16 cellular contexts compared by ENCODE assay signal in genomic region chr12:69834566-69834965, GRCh38. TPM values are rescaled to one million over a fixed set of nuclear protein-coding genes. Genes with fewer than 3 reads are reported as not detected.
DNase-seq lines count a peak whose midpoint lies in the region; FAIRE-seq and TF ChIP-seq lines count a peak whose summit lies in the region.
"Had no signal": no experiment of that assay in that cellular context is flagged by ENCODE, and none has a peak within 500 bp of the region (broad histone marks: within the 10 kb centered on the region; RNA-seq: fewer than 3 reads in every experiment).

No MANE protein-coding gene starts in this region.

- intact Hi-C loops in thyroid gland (cut with DNase I), result no loop called here
- intact Hi-C loops in mammary epithelial cell (cut with micrococcal nuclease), result no loop called here

- H3K27me3 Mint-ChIP-seq in neural progenitor cell (ENCODE audit: insufficient read depth, low read depth), result peaks cover 4% of the 10 kb centered on the region
- peaks cover 12% of the 10 kb centered on the region for H3K27me3 Mint-ChIP-seq in HFFc6 (ENCODE audit: insufficient read depth)

- H3K27ac ChIP-seq in VCaP (peak overlapping the region; percentile 93; the same call in 1 of the 2 replicates), duodenal mucosa (ENCODE audit: low read depth, low read length) (no peak overlapping the region), thyroid gland (peak overlapping the region in 2 of 3 donors; percentile 9 to 19), neural progenitor cell (no peak overlapping the region), mammary epithelial cell (ENCODE audit: insufficient read depth, low read depth, low read length) (no peak overlapping the region)

- no peaks in the 10 kb centered on the region for H4K20me1 ChIP-seq in neural progenitor cell (ENCODE audit: low read depth)
- no peaks in the 10 kb centered on the region for H4K20me1 ChIP-seq in mammary epithelial cell (ENCODE audit: insufficient read depth, low read length)

- H3K27ac Mint-ChIP-seq in neural progenitor cell, result no peak overlapping the region
- no peak overlapping the region for H3K27ac Mint-ChIP-seq in HFFc6
- H3K27ac Mint-ChIP-seq: CD4-positive, alpha-beta T cell; H9; IgD-negative memory B cell had no signal

- H3K9me3 Mint-ChIP-seq in neural progenitor cell (no peaks in the 10 kb centered on the region), HFFc6 (no peaks in the 10 kb centered on the region)
- H3K9me3 Mint-ChIP-seq: CD4-positive, alpha-beta T cell; H9; IgD-negative memory B cell had no signal

- TF ChIP-seq CTCF in VCaP (conservative IDR thresholded peaks at IDR 0.05), result no peak
- TF ChIP-seq CTCF in thyroid gland (IDR thresholded peaks at IDR 0.05), result no peak
- no peak for TF ChIP-seq CTCF in neural progenitor cell (IDR thresholded peaks at IDR 0.05)
- TF ChIP-seq CTCF in HFFc6 (IDR thresholded peaks at IDR 0.05), result no peak
- TF ChIP-seq CTCF in mammary epithelial cell (conservative IDR thresholded peaks at IDR 0.05 in 1 of 2, IDR thresholded peaks at IDR 0.05 in 1 of 2; ENCODE audit: extremely low read depth in 1 of 2, insufficient read depth in 1 of 2, low read depth in 1 of 2, low read length in 2 of 2), result no peak

- in situ Hi-C loops in mammary epithelial cell (cut with MboI; ENCODE audit: low sequenced_read_pairs in 2 of 2), result no loop called here

- H3K4me1 Mint-ChIP-seq in neural progenitor cell, result peaks cover 3% of the 10 kb centered on the region
- no peaks in the 10 kb centered on the region for H3K4me1 Mint-ChIP-seq in HFFc6 (ENCODE audit: low read depth)
- H3K4me1 Mint-ChIP-seq: IgD-negative memory B cell had no signal

- peak; percentile 64 for FAIRE-seq in islet of Langerhans (lab: Jason Lieb, UNC)
- FAIRE-seq: A204.1, H1, HepG2 had no signal

- peaks cover 45 to 72% of the 10 kb centered on the region in 2 donors for H3K4me1 ChIP-seq in duodenal mucosa (ENCODE audit: control insufficient read depth in 1 of 2, insufficient read depth in 2 of 2, low read length in 2 of 2)
- peaks cover 19 to 33% of the 10 kb centered on the region in 2 donors for H3K4me1 ChIP-seq in thyroid gland
- H3K4me1 ChIP-seq in neural progenitor cell, result no peaks in the 10 kb centered on the region
- H3K4me1 ChIP-seq in mammary epithelial cell (ENCODE audit: insufficient read depth, low read length), result no peaks in the 10 kb centered on the region
- H3K4me1 ChIP-seq: BE2C had no signal

- H2AFZ ChIP-seq in neural progenitor cell (replicated peaks) (no peak overlapping the region), mammary epithelial cell (ENCODE audit: low read depth, low read length) (no peak overlapping the region)

- no peak overlapping the region for H3K4me2 ChIP-seq in neural progenitor cell
- no peak overlapping the region for H3K4me2 ChIP-seq in mammary epithelial cell (ENCODE audit: insufficient read depth, low read depth, low read length)

- CTCF ChIA-PET in mammary epithelial cell (lab: Charles Lee; ENCODE audit: low non-redundant PET), result no interaction called here

- BruUV-seq in mammary epithelial cell (replicated peaks; lab: Mats Ljungman, UMichigan), result no TSS peak

- H3K36me3 Mint-ChIP-seq in neural progenitor cell (no peaks in the 10 kb centered on the region), HFFc6 (ENCODE audit: low read depth) (no peaks in the 10 kb centered on the region)
- H3K36me3 Mint-ChIP-seq: IgD-negative memory B cell had no signal

- H3F3A ChIP-seq in neural progenitor cell (ENCODE audit: low read depth), result no peaks in the 10 kb centered on the region

- DNase-seq in thyroid gland (no peak), neural progenitor cell (ENCODE audit: low spot score) (no peak), HFFc6 (no peak), mammary epithelial cell (no peak)
- DNase-seq: BE2C; CD4-positive, alpha-beta T cell; DMS79 treated with DMSO at 0.1 percent for 48 hours; GF-D8; H9 had no signal

- H3K27me3 ChIP-seq in duodenal mucosa (ENCODE audit: control insufficient read depth in 1 of 2, insufficient read depth in 2 of 2, low read length in 2 of 2) (no peaks in the 10 kb centered on the region), thyroid gland (no peaks in the 10 kb centered on the region), neural progenitor cell (no peaks in the 10 kb centered on the region), mammary epithelial cell (ENCODE audit: insufficient read depth, low read length) (no peaks in the 10 kb centered on the region)

- dilution Hi-C loops in mammary epithelial cell (cut with HindIII; ENCODE audit: low sequenced_read_pairs), result no loop called here

- peak overlapping the region; percentile 44 to 46 for H3K4me3 ChIP-seq in duodenal mucosa (ENCODE audit: low read depth in 1 of 2, low read length in 2 of 2)
- H3K4me3 ChIP-seq in thyroid gland (replicated peaks in 1 of 3), result no peak overlapping the region
- H3K4me3 ChIP-seq in neural progenitor cell, result no peak overlapping the region
- H3K4me3 ChIP-seq in mammary epithelial cell (replicated peaks in 1 of 3; ENCODE audit: insufficient read depth in 1 of 3, low read depth in 2 of 3, low read length in 3 of 3), result no peak overlapping the region

- H3K9ac ChIP-seq in duodenal mucosa (ENCODE audit: low read depth in 1 of 2, low read length in 2 of 2), result no peak overlapping the region
- no peak overlapping the region for H3K9ac ChIP-seq in neural progenitor cell
- H3K9ac ChIP-seq in mammary epithelial cell (ENCODE audit: insufficient read depth, low read length), result no peak overlapping the region

- no peaks in the 10 kb centered on the region for H3K79me2 ChIP-seq in neural progenitor cell (ENCODE audit: low read depth)
- H3K79me2 ChIP-seq in mammary epithelial cell (ENCODE audit: insufficient read depth, low read length), result no peaks in the 10 kb centered on the region

- TF ChIP-seq POLR2A in thyroid gland (IDR thresholded peaks at IDR 0.05), result no peak

- no peaks in the 10 kb centered on the region for H3K9me3 ChIP-seq in duodenal mucosa (ENCODE audit: control insufficient read depth in 1 of 2, low read length in 2 of 2)
- H3K9me3 ChIP-seq in thyroid gland, result no peaks in the 10 kb centered on the region
- no peaks in the 10 kb centered on the region for H3K9me3 ChIP-seq in neural progenitor cell (ENCODE audit: low read depth)
- H3K9me3 ChIP-seq in mammary epithelial cell (replicated peaks; ENCODE audit: insufficient read depth, low read length), result no peaks in the 10 kb centered on the region
- H3K9me3 ChIP-seq: BE2C had no signal

- H3K4me3 Mint-ChIP-seq in neural progenitor cell (no peak overlapping the region), HFFc6 (no peak overlapping the region)
- H3K4me3 Mint-ChIP-seq: CD4-positive, alpha-beta T cell; H9; IgD-negative memory B cell had no signal

- H3K36me3 ChIP-seq in duodenal mucosa (ENCODE audit: control insufficient read depth in 1 of 2, insufficient read depth in 2 of 2, low read length in 2 of 2), result no peaks in the 10 kb centered on the region
- H3K36me3 ChIP-seq in thyroid gland, result no peaks in the 10 kb centered on the region
- H3K36me3 ChIP-seq in neural progenitor cell, result no peaks in the 10 kb centered on the region
- no peaks in the 10 kb centered on the region for H3K36me3 ChIP-seq in mammary epithelial cell (ENCODE audit: insufficient read depth, low read length)
- H3K36me3 ChIP-seq: BE2C had no signal

RNA-seq across cellular contexts. Expression of gene MYRFL, which starts 9.5 kb away (rescaled TPM):
- under 1 TPM in 1 of 4 donors, not detected in 3; 0.40 TPM for total RNA-seq in thyroid gland
- 0.37 TPM in 1 of 2 replicates, not detected in the other for total RNA-seq in neural progenitor cell (ENCODE audit: low replicate concordance)
- total RNA-seq in HFFc6 (2021; fragmentation: NEBNext Ultra II Directional; extraction: Animal tissue kit (Norgen Biotek cat#: 25700)), result not detected
- under 1 TPM in 1 of 2 donors, not detected in 1; 0.17 TPM for total RNA-seq in mammary epithelial cell
- 0.06 TPM for polyA plus RNA-seq in mammary epithelial cell
- polyA minus RNA-seq in mammary epithelial cell, result not detected
- total RNA-seq: CD4-positive, alpha-beta T cell had no signal
- polyA plus RNA-seq: IgD-negative memory B cell had no signal

Comparison
In these comparisons a context has a peak if more than half of its experiments do, and no peak if none do; other contexts are left out.
1. H3K27ac ChIP-seq: peak in VCaP (single experiment) and thyroid gland (2 of 3); none in duodenal mucosa (single experiment), neural progenitor cell (single experiment) and mammary epithelial cell (single experiment).
2. H3K4me3 ChIP-seq: peak in duodenal mucosa (2 of 2); none in thyroid gland (0 of 3), neural progenitor cell (single experiment) and mammary epithelial cell (0 of 3).